ENCODE assay signal across 7 cellular contexts in the genomic region with DNA sequence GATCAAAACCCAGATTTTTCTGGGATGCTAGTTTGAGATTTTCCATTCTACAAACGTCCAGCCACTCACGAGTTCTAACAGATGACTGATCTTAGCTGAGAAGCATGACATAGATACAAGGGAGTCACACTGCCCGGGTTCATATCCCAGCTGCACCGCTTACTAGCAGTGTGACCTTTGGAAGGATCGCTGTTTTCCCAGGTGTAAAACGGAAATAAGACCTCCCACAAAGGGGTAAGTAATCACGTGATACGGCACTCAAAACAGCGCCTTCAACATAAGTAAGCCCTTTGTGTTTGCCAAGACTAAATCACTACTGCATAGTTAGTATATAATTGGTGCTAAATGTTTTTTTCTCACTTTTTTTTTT. TPM values are rescaled to one million over a fixed set of nuclear protein-coding genes. Genes with fewer than 3 reads are reported as not detected.
DNase-seq lines count a peak whose midpoint lies in the region; ATAC-seq and TF ChIP-seq lines count a peak whose summit lies in the region.

No MANE protein-coding gene starts in this region.

- H3K4me3 Mint-ChIP-seq in activated T-cell treated with anti-CD3 and anti-CD28 coated beads, Interleukin-2, amount 50 U/mL, for 72 hours = peak overlapping the region; percentile 94 to 96

- ATAC-seq in GM21529 (IDR thresholded peaks at IDR 0.05; ENCODE audit: unreplicated experiment) = peak; percentile 1
- peak in 1 of 2 donors; percentile 18 for ATAC-seq in activated T-cell treated with anti-CD3 and anti-CD28 coated beads, Interleukin-2, amount 50 U/mL, for 72 hours (replicated peaks in 1 of 2)
- ATAC-seq in HG02623 (IDR thresholded peaks at IDR 0.05; ENCODE audit: unreplicated experiment) = no peak

- 19% methylated on average over 9 of the region's 9 CpGs for WGBS in hepatocyte (ENCODE audit: low lambda C conversion rate, missing lambda C conversion rate)

- no peaks in the 10 kb centered on the region for H3K36me3 ChIP-seq in hepatocyte (replicated peaks; ENCODE audit: insufficient read depth, low read depth)

- no peaks in the 10 kb centered on the region for H3K9me2 ChIP-seq in hepatocyte (replicated peaks; ENCODE audit: insufficient read depth)

- peaks cover 10 to 22% of the 10 kb centered on the region in 2 donors for H3K36me3 Mint-ChIP-seq in activated T-cell treated with anti-CD3 and anti-CD28 coated beads, Interleukin-2, amount 50 U/mL, for 72 hours (ENCODE audit: insufficient read depth in 2 of 2)

- no peaks in the 10 kb centered on the region for H3K27me3 Mint-ChIP-seq in activated T-cell treated with anti-CD3 and anti-CD28 coated beads, Interleukin-2, amount 50 U/mL, for 72 hours (ENCODE audit: low read depth)

- peak overlapping the region; percentile 94 for H3K27ac Mint-ChIP-seq in activated T-cell treated with anti-CD3 and anti-CD28 coated beads, Interleukin-2, amount 50 U/mL, for 72 hours

- peak overlapping the region; percentile 88 for H3K4me2 ChIP-seq in hepatocyte

- peaks cover 6% of the 10 kb centered on the region for H3K4me1 ChIP-seq in hepatocyte (ENCODE audit: insufficient read depth)

- H2AFZ ChIP-seq in hepatocyte = peak overlapping the region; percentile 85

- no peaks in the 10 kb centered on the region for H3K9me3 ChIP-seq in hepatocyte (ENCODE audit: low read depth)

- H3K4me1 Mint-ChIP-seq in activated T-cell treated with anti-CD3 and anti-CD28 coated beads, Interleukin-2, amount 50 U/mL, for 72 hours (ENCODE audit: low read depth) = peaks cover 27% of the 10 kb centered on the region

- peak overlapping the region; percentile 56 for H3K4me3 ChIP-seq in hepatocyte
- peak overlapping the region; percentile 99 for H3K4me3 ChIP-seq in skeletal muscle cell (ENCODE audit: low read depth, low read length)

- no peaks in the 10 kb centered on the region for H4K20me1 ChIP-seq in hepatocyte (ENCODE audit: insufficient read depth, poor library complexity, severe bottlenecking)

- no peak for TF ChIP-seq CTCF in hepatocyte (IDR thresholded peaks at IDR 0.05; ENCODE audit: poor library complexity)

- H3K9me3 Mint-ChIP-seq in activated T-cell treated with anti-CD3 and anti-CD28 coated beads, Interleukin-2, amount 50 U/mL, for 72 hours = no peaks in the 10 kb centered on the region

- H3K79me2 ChIP-seq in hepatocyte = peaks cover 25% of the 10 kb centered on the region

- DNase-seq in NCI-H345 treated with DMSO at 0.1 percent for 48 hours (lab: John Stamatoyannopoulos, UW; ENCODE audit: unreplicated experiment) = peak; percentile 39
- DNase-seq in activated T-cell treated with anti-CD3 and anti-CD28 coated beads, Interleukin-2, amount 50 U/mL, for 72 hours = peak in 1 of 2 donors; percentile 19
- peak; percentile 70 for DNase-seq in hepatocyte (ENCODE audit: low spot score)
- no peak for DNase-seq in skeletal muscle cell (ENCODE audit: low read depth)
- no peak for DNase-seq in CD1c-positive myeloid dendritic cell (ENCODE audit: extremely low spot score)

- peak overlapping the region; percentile 95 for H3K27ac ChIP-seq in hepatocyte

- H3K27me3 ChIP-seq in hepatocyte = no peaks in the 10 kb centered on the region

RNA-seq across cellular contexts. Expression of a gene that starts 0.6 kb away (rescaled TPM):
- total RNA-seq in activated T-cell treated with anti-CD3 and anti-CD28 coated beads, Interleukin-2, amount 50 U/mL, for 72 hours = 10 to 100 TPM; 50.3 to 56.8 TPM
- 54.8 and 64.0 TPM in 2 replicates for total RNA-seq in hepatocyte
- polyA plus RNA-seq in hepatocyte = 60.4 and 63.4 TPM in 2 replicates

Comparison
In these comparisons a context has a peak if more than half of its experiments do, and no peak if none do; other contexts are left out.
1. DNase-seq: peak in NCI-H345 treated with DMSO at 0.1 percent for 48 hours (single experiment) and hepatocyte (single experiment); none in skeletal muscle cell (single experiment) and CD1c-positive myeloid dendritic cell (single experiment).